ENCODE assay signal across 1 cellular context in genomic region chr2:27370816-27371620, GRCh38.
TF ChIP-seq lines count a peak whose summit lies in the region.

No MANE protein-coding gene starts in this region.

TF ChIP-seq in A549, 52 proteins besides CTCF, POLR2A, EP300 and RAD21 (continued from another document):
- TF ChIP-seq GATA3 (IDR thresholded peaks at IDR 0.05; ENCODE audit: borderline replicate concordance), result no peak
- peak; percentile 45; the same call in 1 of the 2 replicates for TF ChIP-seq KDM5A (IDR thresholded peaks at IDR 0.05)
- peak; percentile 65; the same call in 1 of the 2 replicates for TF ChIP-seq MYC (IDR thresholded peaks at IDR 0.05; ENCODE audit: borderline replicate concordance, low read length)
